ENCODE assay signal across 31 cellular contexts in the genomic region with DNA sequence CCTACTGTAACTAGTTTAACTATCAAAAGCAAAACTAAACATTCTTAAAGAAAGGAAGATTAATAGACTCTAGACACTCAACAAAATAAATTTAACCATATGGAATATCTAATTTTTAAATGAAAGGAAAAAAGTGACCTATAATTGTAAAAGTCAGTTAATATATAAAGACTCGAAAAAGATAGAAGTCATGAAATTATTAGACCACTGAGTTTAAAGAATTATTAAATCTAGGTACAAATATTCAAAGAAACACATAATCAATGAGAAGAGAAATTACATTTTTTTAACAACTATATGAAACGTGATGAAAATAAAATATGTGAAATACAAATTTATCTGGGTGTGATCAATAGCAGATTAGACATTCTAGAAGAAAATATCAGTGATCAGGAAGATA.
"Had no signal": no experiment of that assay in that cellular context is flagged by ENCODE, and none has a peak within 500 bp of the region (broad histone marks: within the 10 kb centered on the region; RNA-seq: fewer than 3 reads in every experiment).

No MANE protein-coding gene starts in this region.

- FAIRE-seq: colon, endometrium, endothelial cell of umbilical vein had no signal

- DNase-seq: activated CD4-positive, alpha-beta memory T cell treated with anti-CD3 and anti-CD28 coated beads for 36 hours; activated CD4-positive, alpha-beta T cell treated with anti-CD3 and anti-CD28 coated beads for 36 hours; activated CD4-positive, alpha-beta T cell treated with anti-CD3 and anti-CD28 coated beads, Interleukin-2, amount 10 ng/mL, durations not matched to agents 24 days and 14 days; activated CD4-positive, CD25-positive, alpha-beta regulatory T cell; activated CD4-positive, CD25-positive, alpha-beta regulatory T cell treated with anti-CD3 and anti-CD28 coated beads, Interleukin-2, amount 50 U/mL, for 72 hours; activated CD8-positive, alpha-beta memory T cell treated with anti-CD3 and anti-CD28 coated beads, Interleukin-2, amount 10 ng/mL, durations not matched to agents 7 days and 5 days; activated CD8-positive, alpha-beta memory T cell treated with anti-CD3 and anti-CD28 coated beads, Interleukin-2, amount 50 U/mL, for 4 hours; activated CD8-positive, alpha-beta T cell treated with anti-CD3 and anti-CD28 coated beads, Interleukin-2, amount 10 ng/mL, durations not matched to agents 7 days and 5 days; activated effector memory CD4-positive, alpha-beta T cell treated with anti-CD3 and anti-CD28 coated beads, Interleukin-2, amount 50 U/mL, for 16 hours; activated naive CD4-positive, alpha-beta T cell treated with anti-CD3 and anti-CD28 coated beads for 36 hours; activated naive CD8-positive, alpha-beta T cell treated with anti-CD3 and anti-CD28 coated beads for 36 hours; activated naive CD8-positive, alpha-beta T cell treated with anti-CD3 and anti-CD28 coated beads, Interleukin-2, amount 50 U/mL, for 24 hours; activated T-cell treated with anti-CD3 and anti-CD28 coated beads, Interleukin-2, amount 50 U/mL, for 1 hour; activated T-cell treated with anti-CD3 and anti-CD28 coated beads, Interleukin-2, amount 50 U/mL, for 48 hours; adrenal gland; amygdala; aorta; body of pancreas; caudate nucleus; cortex of kidney; dermis blood vessel endothelial cell; effector CD4-positive, alpha-beta T cell; esophagus squamous epithelium; foreskin melanocyte; glutamatergic neuron; heart left ventricle; T-helper 2 cell had no signal

- H3K4me3 ChIP-seq: adrenal gland, body of pancreas, esophagus squamous epithelium, heart left ventricle had no signal

- H3K27me3 ChIP-seq: adrenal gland, body of pancreas, esophagus squamous epithelium, heart left ventricle had no signal

- ATAC-seq: activated CD4-positive, alpha-beta T cell treated with anti-CD3 and anti-CD28 coated beads for 36 hours; activated CD8-positive, alpha-beta memory T cell treated with anti-CD3 and anti-CD28 coated beads, Interleukin-2, amount 10 ng/mL, durations not matched to agents 7 days and 5 days; activated CD8-positive, alpha-beta T cell treated with anti-CD3 and anti-CD28 coated beads, Interleukin-2, amount 10 ng/mL, durations not matched to agents 7 days and 5 days; activated naive CD8-positive, alpha-beta T cell treated with anti-CD3 and anti-CD28 coated beads, Interleukin-2, amount 50 U/mL, for 24 hours; body of pancreas; heart left ventricle had no signal

- H3K36me3 ChIP-seq: adrenal gland, esophagus squamous epithelium, heart left ventricle had no signal

- H3K9me3 ChIP-seq: adrenal gland, body of pancreas, esophagus squamous epithelium, heart left ventricle had no signal

- H3K27ac ChIP-seq: body of pancreas, epithelial cell of prostate, esophagus squamous epithelium, heart left ventricle had no signal

- H3K4me1 ChIP-seq: adrenal gland, body of pancreas, esophagus squamous epithelium, heart left ventricle had no signal
